Comparison of ENCODE assay signal across 8 cellular contexts in the genomic region with DNA sequence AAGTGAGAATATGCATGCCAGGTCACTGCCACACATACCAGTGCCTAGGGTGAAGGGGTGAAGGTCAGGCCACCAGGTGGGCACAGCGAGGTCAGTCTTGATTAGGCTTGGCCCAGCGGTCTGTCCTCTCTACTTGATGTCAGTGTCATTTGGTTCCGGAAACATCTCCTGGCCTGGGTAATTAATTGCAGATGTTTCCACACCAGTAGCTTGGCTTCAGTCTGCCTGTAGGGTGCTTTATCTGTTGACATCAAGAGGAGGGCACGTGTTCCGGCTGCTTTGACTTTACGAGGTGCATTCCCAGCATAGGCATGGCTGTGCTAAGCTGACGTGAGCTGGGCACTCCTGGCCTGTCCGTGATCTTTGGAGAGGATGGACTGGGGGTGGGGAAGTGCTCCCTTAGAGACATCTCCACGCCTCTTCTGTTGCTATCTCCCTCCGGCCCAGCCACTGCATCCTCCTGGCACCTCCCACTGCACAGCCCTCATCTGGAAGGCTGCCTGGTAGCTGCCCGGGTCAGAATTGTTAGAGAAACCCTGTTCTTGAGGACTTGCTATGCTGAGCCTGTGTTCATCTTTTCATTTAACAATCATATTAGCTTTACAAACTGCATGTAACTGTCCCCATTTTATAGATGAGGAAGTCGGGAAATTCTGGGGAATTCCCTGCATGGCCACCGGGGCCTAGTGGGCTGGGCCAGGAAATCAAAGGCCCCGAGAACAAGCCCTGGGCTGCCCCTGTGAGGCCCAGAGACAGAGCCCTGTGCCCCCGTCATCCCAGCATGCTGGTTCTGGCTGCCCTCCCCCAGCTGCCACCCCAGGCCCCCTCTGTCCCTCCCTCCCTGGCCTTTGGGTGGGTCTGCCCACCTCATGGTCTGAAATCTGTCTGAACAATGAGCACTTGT. TPM values are rescaled to one million over a fixed set of nuclear protein-coding genes. Genes with fewer than 3 reads are reported as not detected.
A peak's percentile ranks its signal among the peaks of the same experiment; 100 is the strongest.
DNase-seq lines count a peak whose midpoint lies in the region; ATAC-seq and TF ChIP-seq lines count a peak whose summit lies in the region.

No MANE protein-coding gene starts in this region.

- peaks cover 63 to 71% (median 69%) of the 10 kb centered on the region in 4 donors for H3K4me1 ChIP-seq in esophagus muscularis mucosa
- H3K4me1 ChIP-seq in aorta (ENCODE audit: control insufficient read depth in 1 of 2, insufficient read depth in 2 of 2, low read length in 2 of 2), result peaks cover 2 to 5% of the 10 kb centered on the region in 2 donors

- TF ChIP-seq CTCF in AG09309 (IDR thresholded peaks at IDR 0.05; ENCODE audit: control insufficient read depth, insufficient read depth, low read depth, low read length, missing control alignments) (peak; percentile 11), esophagus muscularis mucosa (IDR thresholded peaks at IDR 0.05) (no peak), osteocyte (IDR thresholded peaks at IDR 0.05) (no peak)

- H3K9me3 ChIP-seq in esophagus muscularis mucosa, result no peaks in the 10 kb centered on the region
- no peaks in the 10 kb centered on the region for H3K9me3 ChIP-seq in aorta (ENCODE audit: control insufficient read depth, low read length)

- H3K4me3 ChIP-seq in AG09309 (ENCODE audit: control insufficient read depth, low read depth, low read length) (no peak overlapping the region), esophagus muscularis mucosa (no peak overlapping the region), aorta (ENCODE audit: low read length in 2 of 2) (no peak overlapping the region)

- H3K27ac Mint-ChIP-seq in osteocyte (ENCODE audit: unreplicated experiment), result peak overlapping the region; percentile 92

- WGBS in esophagus muscularis mucosa, result 25% methylated on average over 12 of the region's 15 CpGs
- 40 to 42% methylated on average over 15 of the region's 15 CpGs for WGBS in aorta, 2 donors

- H3K27me3 ChIP-seq in esophagus muscularis mucosa, result no peaks in the 10 kb centered on the region
- H3K27me3 ChIP-seq in aorta (ENCODE audit: control insufficient read depth in 1 of 2, insufficient read depth in 2 of 2, low read length in 1 of 2), result no peaks in the 10 kb centered on the region

- DNase-seq in AG09309 (ENCODE audit: low read depth) (peak; percentile 99), esophagus muscularis mucosa (ENCODE audit: extremely low spot score) (no peak), osteocyte (ENCODE audit: extremely low spot score, unreplicated experiment) (no peak), aorta (peak in 1 of 2 donors; percentile 81), NCI-H2227 treated with DMSO at 0.1 percent for 48 hours (lab: John Stamatoyannopoulos, UW) (no peak)
- DNase-seq in activated CD4-positive, alpha-beta T cell treated with anti-CD3 and anti-CD28 coated beads, Interleukin-2, amount 50 U/mL, for 24 hours (ENCODE audit: low read depth in 1 of 2, low spot score in 1 of 2), result peak; percentile 32 to 36

- no peak for TF ChIP-seq EP300 in esophagus muscularis mucosa (IDR thresholded peaks at IDR 0.05)

- peak overlapping the region; percentile 75 to 84 (median 78) for H3K27ac ChIP-seq in esophagus muscularis mucosa (replicated peaks in 1 of 4)
- peak overlapping the region in 1 of 2 donors; percentile 16 for H3K27ac ChIP-seq in aorta (ENCODE audit: low read depth in 1 of 2, low read length in 2 of 2)

- peaks cover 0 to 72% (median 55%) of the 10 kb centered on the region in 4 donors for H3K36me3 ChIP-seq in esophagus muscularis mucosa
- H3K36me3 ChIP-seq in aorta (ENCODE audit: control insufficient read depth in 1 of 2, insufficient read depth in 2 of 2, low read length in 1 of 2), result no peaks in the 10 kb centered on the region

- no peak for TF ChIP-seq POLR2A in esophagus muscularis mucosa (IDR thresholded peaks at IDR 0.05; ENCODE audit: low read depth)

- peaks cover 44% of the 10 kb centered on the region for H3K4me1 Mint-ChIP-seq in osteocyte (ENCODE audit: unreplicated experiment)

- H3K9me3 Mint-ChIP-seq in osteocyte (ENCODE audit: unreplicated experiment), result no peaks in the 10 kb centered on the region

- no peak overlapping the region for H3K4me3 Mint-ChIP-seq in osteocyte (ENCODE audit: unreplicated experiment)

- intact Hi-C loops in esophagus muscularis mucosa (cut with DNase I), result no loop called here
- intact Hi-C loops in aorta (cut with DNase I), result no loop called here

- H3K36me3 Mint-ChIP-seq in osteocyte (ENCODE audit: unreplicated experiment), result peaks cover 2% of the 10 kb centered on the region

- H3K27me3 Mint-ChIP-seq in osteocyte (ENCODE audit: unreplicated experiment), result no peaks in the 10 kb centered on the region

- ATAC-seq in GM19043 (IDR thresholded peaks at IDR 0.05; ENCODE audit: low read depth, unreplicated experiment), result peak; percentile 36
- peak; percentile 34 for ATAC-seq in HG03469 (IDR thresholded peaks at IDR 0.05; ENCODE audit: unreplicated experiment)
- peak; percentile 47 for ATAC-seq in aorta (ENCODE audit: low FRiP score)

RNA-seq across cellular contexts. Expression of a gene that starts 29.1 kb away (rescaled TPM):
- 10 to 100 TPM; 55.5 to 95.5 (median 77.1) TPM for total RNA-seq in esophagus muscularis mucosa
- total RNA-seq in osteocyte, result 26.6 and 32.4 TPM in 2 replicates
- total RNA-seq in aorta, result 10 to 100 TPM; 39.8 to 60.3 TPM
- polyA plus RNA-seq in aorta, result 10 to 100 TPM in 1 of 2 donors, 1 to 10 TPM in 1; 6.1 to 11.7 TPM

Comparison
In these comparisons a context has a peak if more than half of its experiments do, and no peak if none do; other contexts are left out.
1. DNase-seq: peak in AG09309 (single experiment) and activated CD4-positive, alpha-beta T cell treated with anti-CD3 and anti-CD28 coated beads, Interleukin-2, amount 50 U/mL, for 24 hours (2 of 2); none in esophagus muscularis mucosa (single experiment), osteocyte (single experiment) and NCI-H2227 treated with DMSO at 0.1 percent for 48 hours (single experiment).
2. Peak in every context shown above with its lines, with median percentiles within 50 percentile points of each other: ATAC-seq.